ENCODE assay signal across 17 cellular contexts in the genomic region with DNA sequence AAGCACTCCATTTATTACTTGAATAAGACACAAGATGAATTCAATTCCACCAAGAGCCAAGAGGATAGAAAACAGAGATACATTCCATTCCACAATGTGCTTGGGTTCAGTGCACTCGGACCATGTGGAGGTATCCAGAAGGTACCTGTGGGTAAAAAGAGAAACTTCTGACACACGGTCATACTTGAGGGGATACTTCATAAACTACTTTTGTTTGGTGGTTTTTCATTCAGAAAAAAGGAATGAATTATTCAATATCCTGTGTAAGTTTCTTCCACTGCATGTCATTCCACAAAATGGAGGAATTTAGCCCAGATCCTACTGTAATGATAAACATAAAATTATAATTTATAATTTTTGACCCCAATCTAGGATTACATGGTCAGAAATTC. TPM values are rescaled to one million over a fixed set of nuclear protein-coding genes. Genes with fewer than 3 reads are reported as not detected.
DNase-seq lines count a peak whose midpoint lies in the region; ATAC-seq and TF ChIP-seq lines count a peak whose summit lies in the region.
"Had no signal": no experiment of that assay in that cellular context is flagged by ENCODE, and none has a peak within 500 bp of the region (broad histone marks: within the 10 kb centered on the region; RNA-seq: fewer than 3 reads in every experiment).

No MANE protein-coding gene starts in this region.

- no peak for TF ChIP-seq EP300 in stomach (IDR thresholded peaks at IDR 0.05)

- H3K27ac ChIP-seq in body of pancreas (peak overlapping the region in 3 of 4 donors; percentile 33 to 86 (median 46)), stomach (peak overlapping the region; percentile 31 to 93 (median 69))

- TF ChIP-seq CTCF in HFFc6 (IDR thresholded peaks at IDR 0.05) (no peak), body of pancreas (IDR thresholded peaks at IDR 0.05) (no peak), stomach (IDR thresholded peaks at IDR 0.05) (no peak)

- peak overlapping the region; percentile 85 for H3K27ac Mint-ChIP-seq in HFFc6
- H3K27ac Mint-ChIP-seq: CD8-positive, alpha-beta T cell; endodermal cell; nephron progenitor cell; stimulated activated naive B cell treated with anti-CD40 and anti-IgM and Interleukin-4, amounts not matched to agents 10 μg/mL and 1 μg/mL and 100 μg/mL, for 72 hours; T-helper 17 cell had no signal

- DNase-seq in HFFc6 (no peak), body of pancreas (no peak), kidney tubule cell (ENCODE audit: low spot score) (peak; percentile 38), stomach (no peak), NCI-H2196 (lab: John Stamatoyannopoulos, UW; ENCODE audit: unreplicated experiment) (no peak), T-helper 2 cell (no peak), KG1 (lab: John Stamatoyannopoulos, UW) (no peak)
- DNase-seq: activated CD4-positive, alpha-beta T cell treated with anti-CD3 and anti-CD28 coated beads for 1 hour; activated naive CD4-positive, alpha-beta T cell treated with anti-CD3 and anti-CD28 coated beads, Interleukin-2, amount 50 U/mL, for 16 hours; CD8-positive, alpha-beta T cell; endodermal cell; NCI-H1048; nephron progenitor cell; RPMI8226; sigmoid colon; stimulated activated naive B cell treated with anti-CD40 and anti-IgM and Interleukin-4, amounts not matched to agents 10 μg/mL and 1 μg/mL and 100 μg/mL, for 72 hours; T-helper 17 cell had no signal

- H3K4me3 Mint-ChIP-seq in HFFc6, result peak overlapping the region; percentile 70
- H3K4me3 Mint-ChIP-seq: CD8-positive, alpha-beta T cell; endodermal cell; nephron progenitor cell; stimulated activated naive B cell treated with anti-CD40 and anti-IgM and Interleukin-4, amounts not matched to agents 10 μg/mL and 1 μg/mL and 100 μg/mL, for 72 hours; T-helper 17 cell had no signal

- intact Hi-C loops in body of pancreas (cut with DNase I) (no loop called here), stomach (cut with DNase I; ENCODE audit: low total_unique reads) (no loop called here)

- TF ChIP-seq POLR2A in body of pancreas (IDR thresholded peaks at IDR 0.05), result no peak
- no peak for TF ChIP-seq POLR2A in stomach (IDR thresholded peaks at IDR 0.05)

- H3K9me3 ChIP-seq in body of pancreas (no peaks in the 10 kb centered on the region), stomach (no peaks in the 10 kb centered on the region)
- H3K9me3 ChIP-seq: sigmoid colon had no signal

- H3K4me1 Mint-ChIP-seq in HFFc6 (ENCODE audit: low read depth), result peaks cover 89% of the 10 kb centered on the region
- H3K4me1 Mint-ChIP-seq: T-helper 17 cell had no signal

- H3K4me1 ChIP-seq in body of pancreas (peaks cover 72% of the 10 kb centered on the region), stomach (peaks cover 34 to 84% (median 58%) of the 10 kb centered on the region in 4 donors)

- WGBS in body of pancreas, 2 donors, result 65 to 77% methylated on average over 2 of the region's 2 CpGs
- 73 to 80% (median 77%) methylated on average over 2 of the region's 2 CpGs for WGBS in stomach, 5 donors

- no peaks in the 10 kb centered on the region for H3K36me3 ChIP-seq in body of pancreas (replicated peaks in 1 of 2; ENCODE audit: insufficient read depth in 1 of 2, low read depth in 2 of 2)
- H3K36me3 ChIP-seq in stomach, result peaks cover 0 to 28% (median 13%) of the 10 kb centered on the region in 4 donors
- H3K36me3 ChIP-seq: sigmoid colon had no signal

- no peak for ATAC-seq in body of pancreas
- ATAC-seq: CD8-positive, alpha-beta T cell; stimulated activated naive B cell treated with anti-CD40 and anti-IgM and Interleukin-4, amounts not matched to agents 10 μg/mL and 1 μg/mL and 100 μg/mL, for 72 hours; T-helper 17 cell had no signal

- H3K27me3 Mint-ChIP-seq in HFFc6 (ENCODE audit: insufficient read depth), result no peaks in the 10 kb centered on the region; the same call in 1 of the 2 replicates

- peaks cover 39% of the 10 kb centered on the region for H3K36me3 Mint-ChIP-seq in HFFc6 (ENCODE audit: low read depth)
- H3K36me3 Mint-ChIP-seq: CD8-positive, alpha-beta T cell; stimulated activated naive B cell treated with anti-CD40 and anti-IgM and Interleukin-4, amounts not matched to agents 10 μg/mL and 1 μg/mL and 100 μg/mL, for 72 hours had no signal

- H3K4me3 ChIP-seq in body of pancreas, result no peak overlapping the region
- peak overlapping the region in 1 of 4 donors; percentile 23 for H3K4me3 ChIP-seq in stomach
- H3K4me3 ChIP-seq: sigmoid colon had no signal

- H3K27me3 ChIP-seq in body of pancreas (no peaks in the 10 kb centered on the region), stomach (no peaks in the 10 kb centered on the region)
- H3K27me3 ChIP-seq: sigmoid colon had no signal

- no peaks in the 10 kb centered on the region; the same call in 1 of the 2 replicates for H3K9me3 Mint-ChIP-seq in HFFc6
- H3K9me3 Mint-ChIP-seq: CD8-positive, alpha-beta T cell; endodermal cell; nephron progenitor cell; stimulated activated naive B cell treated with anti-CD40 and anti-IgM and Interleukin-4, amounts not matched to agents 10 μg/mL and 1 μg/mL and 100 μg/mL, for 72 hours had no signal

RNA-seq across cellular contexts. Expression of gene TM4SF1, which starts 5.7 kb away (rescaled TPM):
- 10 to 100 TPM in 4 of 6 experiments, 1 to 10 TPM in 2; 6.5 to 80.1 (median 74.8) TPM for total RNA-seq in HFFc6 (2021; fragmentation: NEBNext Ultra II Directional; extraction: Animal tissue kit (Norgen Biotek cat#: 25700))
- total RNA-seq in body of pancreas (100 to 1,000 TPM; 104 to 168 TPM), stomach (100 to 1,000 TPM in 2 of 5 donors, 10 to 100 TPM in 3; 29.8 to 468 (median 57.6) TPM)
- 100 to 1,000 TPM in 1 of 3 donors, 10 to 100 TPM in 2; 82.8 to 160 (median 97.2) TPM for polyA plus RNA-seq in stomach
- total RNA-seq: CD8-positive, alpha-beta T cell; endodermal cell had no signal

RNA-seq across cellular contexts. Expression of gene TM4SF18, which starts 38.3 kb away (rescaled TPM):
- under 1 TPM in 4 of 6 experiments, not detected in 2; 0.05 to 0.19 (median 0.09) TPM for total RNA-seq in HFFc6 (2021; fragmentation: NEBNext Ultra II Directional; extraction: Animal tissue kit (Norgen Biotek cat#: 25700))
- total RNA-seq in body of pancreas (10 to 100 TPM in 1 of 2 donors, 1 to 10 TPM in 1; 7.9 to 13.2 TPM), stomach (10 to 100 TPM in 1 of 5 donors, 1 to 10 TPM in 3, not detected in 1; 1.8 to 26.1 (median 5.6) TPM)
- 1 to 10 TPM in 1 of 3 donors, under 1 TPM in 2; 0.45 to 1.2 (median 0.87) TPM for polyA plus RNA-seq in stomach
- total RNA-seq: CD8-positive, alpha-beta T cell; T-helper 17 cell had no signal
